Comparison of ENCODE assay signal across 1 cellular context in the genomic region with DNA sequence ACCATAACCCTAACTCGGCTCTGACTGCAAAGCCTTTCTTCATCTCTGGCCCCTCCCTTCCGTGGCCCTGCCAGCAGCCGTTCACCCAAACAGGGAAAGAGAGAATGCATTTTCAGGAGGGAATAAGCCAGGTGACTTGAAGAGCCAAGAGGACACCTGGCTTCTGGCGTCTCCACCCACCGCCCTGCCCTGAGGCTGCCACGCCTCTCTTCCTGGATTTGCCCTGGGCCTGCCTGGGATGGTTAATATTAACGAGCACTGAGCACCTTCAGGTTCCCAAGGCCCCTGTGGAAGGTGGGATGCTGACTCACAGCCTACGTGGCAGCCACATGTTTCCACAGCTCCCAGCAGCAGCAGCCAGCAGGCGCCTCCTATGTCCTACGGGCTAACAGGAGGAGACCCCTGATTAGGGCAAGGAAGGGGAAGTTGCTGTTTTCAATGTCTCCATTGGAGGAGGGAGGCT.
TF ChIP-seq lines count a peak whose summit lies in the region.

No MANE protein-coding gene starts in this region.

TF ChIP-seq in K562, 482 proteins besides CTCF, POLR2A, EP300 and RAD21 (continued from another document):
- peak; percentile 90 for TF ChIP-seq ZNF592 (IDR thresholded peaks at IDR 0.05)
- peak; percentile 57; the same call in 1 of the 2 replicates for TF ChIP-seq CREM (IDR thresholded peaks at IDR 0.05; ENCODE audit: low read depth)
- TF ChIP-seq ZNF511 (CRISPR knock-in tag; IDR thresholded peaks at IDR 0.05) = 0 out of 2 replicates have a peak, but pooled peaks have one; percentile 10
- TF ChIP-seq, protein P1, sequence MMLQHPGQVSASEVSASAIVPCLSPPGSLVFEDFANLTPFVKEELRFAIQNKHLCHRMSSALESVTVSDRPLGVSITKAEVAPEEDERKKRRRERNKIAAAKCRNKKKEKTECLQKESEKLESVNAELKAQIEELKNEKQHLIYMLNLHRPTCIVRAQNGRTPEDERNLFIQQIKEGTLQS (IDR thresholded peaks at IDR 0.05) = peak; percentile 65
- TF ChIP-seq, protein P1 (CRISPR knock-in tag; conservative IDR thresholded peaks at IDR 0.05) = no peak
- TF ChIP-seq MYC (IDR thresholded peaks at IDR 0.05; ENCODE audit: low read depth, low read length) = peak; percentile 62
- no peak for TF ChIP-seq MYC (CRISPR knock-in tag; IDR thresholded peaks at IDR 0.05; ENCODE audit: borderline replicate concordance, low read depth)
- TF ChIP-seq NFE2 (IDR thresholded peaks at IDR 0.05; ENCODE audit: low read depth) = peak; percentile 68
- TF ChIP-seq BDP1 (IDR thresholded peaks at IDR 0.05; ENCODE audit: insufficient read depth, insufficient read length) = no peak
- peak; percentile 87 for TF ChIP-seq MAX (CRISPR knock-in tag; IDR thresholded peaks at IDR 0.05)
- TF ChIP-seq CTBP1 (IDR thresholded peaks at IDR 0.05; ENCODE audit: borderline replicate concordance) = 0 out of 2 replicates have a peak, but pooled peaks have one; percentile 10
- peak; percentile 48 to 81 for TF ChIP-seq E2F6 (IDR thresholded peaks at IDR 0.05; ENCODE audit: borderline replicate concordance in 1 of 2, extremely low read depth in 1 of 2, insufficient read depth in 1 of 2, insufficient read length in 1 of 2, low read depth in 1 of 2, low read length in 1 of 2, poor library complexity in 1 of 2, severe bottlenecking in 1 of 2)
- no peak for TF ChIP-seq OTX1 (CRISPR knock-in tag; IDR thresholded peaks at IDR 0.05)
- TF ChIP-seq E2F1 (CRISPR knock-in tag; IDR thresholded peaks at IDR 0.05) = peak; percentile 48; the same call in 1 of the 2 replicates
- TF ChIP-seq C11orf30 (IDR thresholded peaks at IDR 0.05; ENCODE audit: low read depth) = 0 out of 2 replicates have a peak, but pooled peaks have one; percentile 47
- TF ChIP-seq ZNF316 (IDR thresholded peaks at IDR 0.05) = peak; percentile 34; the same call in 1 of the 2 replicates
- no peak for TF ChIP-seq CREB1 (IDR thresholded peaks at IDR 0.05)
- TF ChIP-seq CREB1 (CRISPR knock-in tag; IDR thresholded peaks at IDR 0.05) = 0 out of 2 replicates have a peak, but pooled peaks have one; percentile 34
- TF ChIP-seq RUNX1 (IDR thresholded peaks at IDR 0.05; ENCODE audit: low read depth) = 0 out of 2 replicates have a peak, but pooled peaks have one; percentile 23
- TF ChIP-seq FOXK1 (CRISPR knock-in tag; IDR thresholded peaks at IDR 0.05; ENCODE audit: borderline replicate concordance) = 0 out of 2 replicates have a peak, but pooled peaks have one; percentile 63
- TF ChIP-seq TCFL5 (CRISPR knock-in tag; conservative IDR thresholded peaks at IDR 0.05) = no peak
- TF ChIP-seq, protein P2, sequence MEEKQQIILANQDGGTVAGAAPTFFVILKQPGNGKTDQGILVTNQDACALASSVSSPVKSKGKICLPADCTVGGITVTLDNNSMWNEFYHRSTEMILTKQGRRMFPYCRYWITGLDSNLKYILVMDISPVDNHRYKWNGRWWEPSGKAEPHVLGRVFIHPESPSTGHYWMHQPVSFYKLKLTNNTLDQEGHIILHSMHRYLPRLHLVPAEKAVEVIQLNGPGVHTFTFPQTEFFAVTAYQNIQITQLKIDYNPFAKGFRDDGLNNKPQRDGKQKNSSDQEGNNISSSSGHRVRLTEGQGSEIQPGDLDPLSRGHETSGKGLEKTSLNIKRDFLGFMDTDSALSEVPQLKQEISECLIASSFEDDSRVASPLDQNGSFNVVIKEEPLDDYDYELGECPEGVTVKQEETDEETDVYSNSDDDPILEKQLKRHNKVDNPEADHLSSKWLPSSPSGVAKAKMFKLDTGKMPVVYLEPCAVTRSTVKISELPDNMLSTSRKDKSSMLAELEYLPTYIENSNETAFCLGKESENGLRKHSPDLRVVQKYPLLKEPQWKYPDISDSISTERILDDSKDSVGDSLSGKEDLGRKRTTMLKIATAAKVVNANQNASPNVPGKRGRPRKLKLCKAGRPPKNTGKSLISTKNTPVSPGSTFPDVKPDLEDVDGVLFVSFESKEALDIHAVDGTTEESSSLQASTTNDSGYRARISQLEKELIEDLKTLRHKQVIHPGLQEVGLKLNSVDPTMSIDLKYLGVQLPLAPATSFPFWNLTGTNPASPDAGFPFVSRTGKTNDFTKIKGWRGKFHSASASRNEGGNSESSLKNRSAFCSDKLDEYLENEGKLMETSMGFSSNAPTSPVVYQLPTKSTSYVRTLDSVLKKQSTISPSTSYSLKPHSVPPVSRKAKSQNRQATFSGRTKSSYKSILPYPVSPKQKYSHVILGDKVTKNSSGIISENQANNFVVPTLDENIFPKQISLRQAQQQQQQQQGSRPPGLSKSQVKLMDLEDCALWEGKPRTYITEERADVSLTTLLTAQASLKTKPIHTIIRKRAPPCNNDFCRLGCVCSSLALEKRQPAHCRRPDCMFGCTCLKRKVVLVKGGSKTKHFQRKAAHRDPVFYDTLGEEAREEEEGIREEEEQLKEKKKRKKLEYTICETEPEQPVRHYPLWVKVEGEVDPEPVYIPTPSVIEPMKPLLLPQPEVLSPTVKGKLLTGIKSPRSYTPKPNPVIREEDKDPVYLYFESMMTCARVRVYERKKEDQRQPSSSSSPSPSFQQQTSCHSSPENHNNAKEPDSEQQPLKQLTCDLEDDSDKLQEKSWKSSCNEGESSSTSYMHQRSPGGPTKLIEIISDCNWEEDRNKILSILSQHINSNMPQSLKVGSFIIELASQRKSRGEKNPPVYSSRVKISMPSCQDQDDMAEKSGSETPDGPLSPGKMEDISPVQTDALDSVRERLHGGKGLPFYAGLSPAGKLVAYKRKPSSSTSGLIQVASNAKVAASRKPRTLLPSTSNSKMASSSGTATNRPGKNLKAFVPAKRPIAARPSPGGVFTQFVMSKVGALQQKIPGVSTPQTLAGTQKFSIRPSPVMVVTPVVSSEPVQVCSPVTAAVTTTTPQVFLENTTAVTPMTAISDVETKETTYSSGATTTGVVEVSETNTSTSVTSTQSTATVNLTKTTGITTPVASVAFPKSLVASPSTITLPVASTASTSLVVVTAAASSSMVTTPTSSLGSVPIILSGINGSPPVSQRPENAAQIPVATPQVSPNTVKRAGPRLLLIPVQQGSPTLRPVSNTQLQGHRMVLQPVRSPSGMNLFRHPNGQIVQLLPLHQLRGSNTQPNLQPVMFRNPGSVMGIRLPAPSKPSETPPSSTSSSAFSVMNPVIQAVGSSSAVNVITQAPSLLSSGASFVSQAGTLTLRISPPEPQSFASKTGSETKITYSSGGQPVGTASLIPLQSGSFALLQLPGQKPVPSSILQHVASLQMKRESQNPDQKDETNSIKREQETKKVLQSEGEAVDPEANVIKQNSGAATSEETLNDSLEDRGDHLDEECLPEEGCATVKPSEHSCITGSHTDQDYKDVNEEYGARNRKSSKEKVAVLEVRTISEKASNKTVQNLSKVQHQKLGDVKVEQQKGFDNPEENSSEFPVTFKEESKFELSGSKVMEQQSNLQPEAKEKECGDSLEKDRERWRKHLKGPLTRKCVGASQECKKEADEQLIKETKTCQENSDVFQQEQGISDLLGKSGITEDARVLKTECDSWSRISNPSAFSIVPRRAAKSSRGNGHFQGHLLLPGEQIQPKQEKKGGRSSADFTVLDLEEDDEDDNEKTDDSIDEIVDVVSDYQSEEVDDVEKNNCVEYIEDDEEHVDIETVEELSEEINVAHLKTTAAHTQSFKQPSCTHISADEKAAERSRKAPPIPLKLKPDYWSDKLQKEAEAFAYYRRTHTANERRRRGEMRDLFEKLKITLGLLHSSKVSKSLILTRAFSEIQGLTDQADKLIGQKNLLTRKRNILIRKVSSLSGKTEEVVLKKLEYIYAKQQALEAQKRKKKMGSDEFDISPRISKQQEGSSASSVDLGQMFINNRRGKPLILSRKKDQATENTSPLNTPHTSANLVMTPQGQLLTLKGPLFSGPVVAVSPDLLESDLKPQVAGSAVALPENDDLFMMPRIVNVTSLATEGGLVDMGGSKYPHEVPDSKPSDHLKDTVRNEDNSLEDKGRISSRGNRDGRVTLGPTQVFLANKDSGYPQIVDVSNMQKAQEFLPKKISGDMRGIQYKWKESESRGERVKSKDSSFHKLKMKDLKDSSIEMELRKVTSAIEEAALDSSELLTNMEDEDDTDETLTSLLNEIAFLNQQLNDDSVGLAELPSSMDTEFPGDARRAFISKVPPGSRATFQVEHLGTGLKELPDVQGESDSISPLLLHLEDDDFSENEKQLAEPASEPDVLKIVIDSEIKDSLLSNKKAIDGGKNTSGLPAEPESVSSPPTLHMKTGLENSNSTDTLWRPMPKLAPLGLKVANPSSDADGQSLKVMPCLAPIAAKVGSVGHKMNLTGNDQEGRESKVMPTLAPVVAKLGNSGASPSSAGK (IDR thresholded peaks at IDR 0.05) = peak; percentile 88
- peak; percentile 57; the same call in 1 of the 2 replicates for TF ChIP-seq ZBTB7A (IDR thresholded peaks at IDR 0.05; ENCODE audit: borderline replicate concordance, control insufficient read depth, low read depth, low read length)
- TF ChIP-seq NRF1 (conservative IDR thresholded peaks at IDR 0.05 in 1 of 2, IDR thresholded peaks at IDR 0.05 in 1 of 2) = 0 out of 4 replicates have a peak, but pooled peaks of 1 of the 2 experiments have one; percentile 10
- TF ChIP-seq JUN (IDR thresholded peaks at IDR 0.05; ENCODE audit: borderline replicate concordance, low read depth, low read length) = 0 out of 2 replicates have a peak, but pooled peaks have one; percentile 49
- TF ChIP-seq JUN (CRISPR knock-in tag; IDR thresholded peaks at IDR 0.05; ENCODE audit: borderline replicate concordance) = no peak
- peak; percentile 58; the same call in 1 of the 2 replicates for TF ChIP-seq EP400 (IDR thresholded peaks at IDR 0.05)
